ENCODE assay signal across 1 cellular context in genomic region chr4:77075869-77076801, GRCh38.
TF ChIP-seq lines count a peak whose summit lies in the region.

CCNI (minus strand) TSS chr4:77075989; CDS start chr4:77066362, 9,627 bp downstream.

TF ChIP-seq in H1, 55 proteins besides CTCF, POLR2A, EP300 and RAD21:
- TF ChIP-seq SIN3A (conservative IDR thresholded peaks at IDR 0.05 in 1 of 2, IDR thresholded peaks at IDR 0.05 in 1 of 2; ENCODE audit: low read depth in 1 of 2, low read length in 2 of 2) (peak; percentile 65 to 67; a peak in 1 of 4 replicates), SP4 (IDR thresholded peaks at IDR 0.05; ENCODE audit: low read length) (peak; percentile 80), JUN (IDR thresholded peaks at IDR 0.05; ENCODE audit: low read depth, low read length) (peak; percentile 85), NRF1 (IDR thresholded peaks at IDR 0.05; ENCODE audit: low read depth, low read length) (peak; percentile 98), TAF7 (optimal IDR thresholded peaks at IDR 0.05; ENCODE audit: borderline replicate concordance, low read depth, low read length) (peak; percentile 78), TBP (IDR thresholded peaks at IDR 0.05; ENCODE audit: low read depth, low read length) (peak; percentile 84), GTF2F1 (IDR thresholded peaks at IDR 0.05; ENCODE audit: borderline replicate concordance, low read depth, low read length) (peak; percentile 61; the same call in 1 of the 2 replicates), GABPA (IDR thresholded peaks at IDR 0.05; ENCODE audit: borderline replicate concordance, insufficient read depth, low read length) (no peak), RXRA (IDR thresholded peaks at IDR 0.05; ENCODE audit: insufficient read depth, low read depth, low read length) (no peak), KDM5A (IDR thresholded peaks at IDR 0.05; ENCODE audit: low read length) (no peak), PHF8 (conservative IDR thresholded peaks at IDR 0.05; ENCODE audit: low read depth, low read length) (peak; percentile 74), ASH2L (IDR thresholded peaks at IDR 0.05; ENCODE audit: low read length) (peak; percentile 100), TAF1 (IDR thresholded peaks at IDR 0.05; ENCODE audit: low read depth, low read length) (peak; percentile 79), MAX (IDR thresholded peaks at IDR 0.05) (0 out of 2 replicates have a peak, but pooled peaks have one; percentile 25), RBBP5 (IDR thresholded peaks at IDR 0.05; ENCODE audit: borderline replicate concordance, low read depth, low read length) (peak; percentile 70; the same call in 1 of the 2 replicates), ZNF274 (IDR thresholded peaks at IDR 0.05; ENCODE audit: borderline replicate concordance, extremely low read depth, low read length) (no peak), CHD1 (IDR thresholded peaks at IDR 0.05; ENCODE audit: low read depth, low read length) (no peak), CREB1 (IDR thresholded peaks at IDR 0.05) (peak; percentile 96), SRF (IDR thresholded peaks at IDR 0.05; ENCODE audit: low read depth, low read length) (no peak), USF2 (IDR thresholded peaks at IDR 0.05; ENCODE audit: low read length) (no peak), JUND (IDR thresholded peaks at IDR 0.05; ENCODE audit: low read length) (peak; percentile 96), KDM4A (IDR thresholded peaks at IDR 0.05; ENCODE audit: low read depth, low read length, severe bottlenecking) (peak; percentile 92), CHD2 (IDR thresholded peaks at IDR 0.05; ENCODE audit: low read length) (peak; percentile 95), RFX5 (IDR thresholded peaks at IDR 0.05; ENCODE audit: borderline replicate concordance, low read depth, low read length) (0 out of 2 replicates have a peak, but pooled peaks have one; percentile 27), POU5F1 (IDR thresholded peaks at IDR 0.05; ENCODE audit: low read depth, low read length) (no peak), E2F6 (IDR thresholded peaks at IDR 0.05) (no peak), MAFK (IDR thresholded peaks at IDR 0.05; ENCODE audit: low read depth, low read length) (no peak), SAP30 (IDR thresholded peaks at IDR 0.05; ENCODE audit: insufficient read depth, insufficient replicate concordance, low read length) (no peak), ATF3 (IDR thresholded peaks at IDR 0.05; ENCODE audit: insufficient read depth, low read depth, low read length) (peak; percentile 8; the same call in 1 of the 2 replicates), CTBP2 (IDR thresholded peaks at IDR 0.05; ENCODE audit: borderline replicate concordance, insufficient read depth, insufficient read length, low read length) (peak; percentile 37), SIX5 (IDR thresholded peaks at IDR 0.05; ENCODE audit: low read depth, low read length) (no peak), CBX5 (IDR thresholded peaks at IDR 0.05; ENCODE audit: low read depth, low read length) (no peak), ATF2 (IDR thresholded peaks at IDR 0.05; ENCODE audit: low read length) (peak; percentile 100), POLR2AphosphoS5 (IDR thresholded peaks at IDR 0.05; ENCODE audit: low read depth, low read length) (peak; percentile 76)
